ENCODE assay signal across 10 cellular contexts in the genomic region with DNA sequence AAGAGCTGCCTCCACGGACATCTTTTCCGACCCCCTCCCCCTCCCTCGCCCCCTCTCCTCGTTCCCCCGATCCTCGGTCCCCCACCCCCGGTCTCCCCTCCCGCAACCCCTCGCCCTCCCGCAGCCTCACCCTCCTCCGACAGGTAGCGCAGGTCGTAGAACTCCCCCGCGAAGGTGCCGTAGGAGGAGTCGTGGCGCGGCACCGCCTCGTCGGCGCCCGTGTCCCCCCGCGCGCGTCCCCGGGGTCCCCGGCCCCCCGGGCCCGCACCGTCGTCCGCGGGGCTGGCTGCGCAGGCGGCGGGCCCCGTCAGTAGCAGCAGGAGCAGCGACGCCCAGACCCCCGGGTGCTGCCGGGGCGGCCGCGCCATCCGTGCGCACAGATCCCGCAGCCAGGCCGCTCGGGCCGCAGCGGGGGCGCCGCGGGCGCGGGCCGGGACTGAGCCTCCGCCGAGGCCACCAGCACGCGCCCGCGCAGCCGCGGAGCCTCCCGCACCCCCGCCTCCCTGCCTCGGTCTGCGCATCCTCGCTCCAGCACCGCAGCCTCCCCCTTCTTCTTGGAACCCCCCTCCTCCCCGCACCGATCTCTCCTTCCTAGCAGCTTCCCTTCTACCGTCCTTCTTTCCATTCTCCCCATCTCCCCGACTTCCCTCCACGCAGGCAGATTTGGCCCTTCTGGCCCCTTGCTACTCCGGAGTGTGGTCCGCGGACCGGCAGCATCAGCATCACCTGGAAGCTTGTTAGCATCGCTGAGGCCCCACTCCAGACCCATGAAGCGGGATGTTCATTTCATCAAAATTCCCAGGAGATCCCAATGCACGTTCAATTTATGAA. TPM values are rescaled to one million over a fixed set of nuclear protein-coding genes. Genes with fewer than 3 reads are reported as not detected.
DNase-seq lines count a peak whose midpoint lies in the region; ATAC-seq and TF ChIP-seq lines count a peak whose summit lies in the region.
"Had no signal": no experiment of that assay in that cellular context is flagged by ENCODE, and none has a peak within 500 bp of the region (broad histone marks: within the 10 kb centered on the region; RNA-seq: fewer than 3 reads in every experiment).

A gene with protein sequence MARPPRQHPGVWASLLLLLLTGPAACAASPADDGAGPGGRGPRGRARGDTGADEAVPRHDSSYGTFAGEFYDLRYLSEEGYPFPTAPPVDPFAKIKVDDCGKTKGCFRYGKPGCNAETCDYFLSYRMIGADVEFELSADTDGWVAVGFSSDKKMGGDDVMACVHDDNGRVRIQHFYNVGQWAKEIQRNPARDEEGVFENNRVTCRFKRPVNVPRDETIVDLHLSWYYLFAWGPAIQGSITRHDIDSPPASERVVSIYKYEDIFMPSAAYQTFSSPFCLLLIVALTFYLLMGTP (minus strand): TSS at position 479 of the 831 bp plus-strand sequence. CDS start 111 bp downstream, at position 368.

- intact Hi-C loops in adrenal gland (cut with DNase I), result no loop called here
- intact Hi-C loops in colonic mucosa (cut with DNase I), result no loop called here

- no peak for TF ChIP-seq CTCF in adrenal gland (IDR thresholded peaks at IDR 0.05)
- TF ChIP-seq CTCF in colonic mucosa (IDR thresholded peaks at IDR 0.05), result no peak

- WGBS in adrenal gland, 4 donors, result 3 to 9% (median 6%) methylated on average over 25 to 85 of the region's 86 CpGs

- H3K36me3 ChIP-seq in adrenal gland (replicated peaks in 1 of 2), result no peaks in the 10 kb centered on the region
- H3K36me3 ChIP-seq in colonic mucosa, result no peaks in the 10 kb centered on the region
- H3K36me3 ChIP-seq: right lobe of liver had no signal

- H3K4me3 ChIP-seq in adrenal gland (peak within 1 kb of the TSS in 2 of 4 donors; percentile 4 to 57), colonic mucosa (no peak within 1 kb of the TSS)
- H3K4me3 ChIP-seq: right lobe of liver had no signal

- TF ChIP-seq POLR2A in adrenal gland (IDR thresholded peaks at IDR 0.05), result peak in 1 of 2 donors; percentile 18

- H3K27ac ChIP-seq in adrenal gland, result no peak within 1 kb of the TSS
- H3K27ac ChIP-seq in colonic mucosa, result no peak within 1 kb of the TSS
- H3K27ac ChIP-seq: 22Rv1, right lobe of liver had no signal

- DNase-seq in DMS 273 (lab: John Stamatoyannopoulos, UW; ENCODE audit: unreplicated experiment), result peak; percentile 71
- DNase-seq in DMS 273 treated with DMSO at 0.1 percent for 48 hours (lab: John Stamatoyannopoulos, UW), result no peak
- peak; percentile 17 to 75 (median 38) for DNase-seq in adrenal gland
- DNase-seq in inferior parietal cortex (ENCODE audit: extremely low spot score), result peak; percentile 42
- peak; percentile 7 for DNase-seq in stimulated activated naive CD8-positive, alpha-beta T cell treated with anti-CD3 and anti-CD28 coated beads, Interleukin-15, Interleukin-2, amounts not matched to agents 100 U/mL and 50 U/mL, for 24 hours
- DNase-seq in NCI-H2029 treated with DMSO at 0.1 percent for 48 hours (lab: John Stamatoyannopoulos, UW), result no peak
- DNase-seq in colonic mucosa, result no peak
- DNase-seq: right lobe of liver had no signal

- no peak within 1 kb of the TSS for H3K9ac ChIP-seq in colonic mucosa (ENCODE audit: low read depth in 2 of 2, low read length in 2 of 2)

- no peaks in the 10 kb centered on the region for H3K9me3 ChIP-seq in adrenal gland (replicated peaks in 1 of 3)
- no peaks in the 10 kb centered on the region for H3K9me3 ChIP-seq in colonic mucosa
- H3K9me3 ChIP-seq: right lobe of liver had no signal

- H3K27me3 ChIP-seq in adrenal gland, result no peaks in the 10 kb centered on the region
- H3K27me3 ChIP-seq in colonic mucosa, result peaks cover 8% of the 10 kb centered on the region
- H3K27me3 ChIP-seq: right lobe of liver had no signal

- no peak for ATAC-seq in stimulated activated naive CD8-positive, alpha-beta T cell treated with anti-CD3 and anti-CD28 coated beads, Interleukin-15, Interleukin-2, amounts not matched to agents 100 U/mL and 50 U/mL, for 24 hours
- no peak for ATAC-seq in HG02763 (IDR thresholded peaks at IDR 0.05; ENCODE audit: unreplicated experiment)

- no peaks in the 10 kb centered on the region for H3K4me1 ChIP-seq in adrenal gland (replicated peaks in 1 of 2)
- H3K4me1 ChIP-seq in colonic mucosa, result no peaks in the 10 kb centered on the region
- H3K4me1 ChIP-seq: right lobe of liver had no signal

RNA-seq across cellular contexts. Expression of the gene that starts here (rescaled TPM):
- total RNA-seq in adrenal gland (10 to 100 TPM; 12.1 to 24.8 (median 18.9) TPM), colonic mucosa (1 to 10 TPM in 1 of 2 donors, under 1 TPM in 1; 0.12 to 1.8 TPM)
- polyA plus RNA-seq in adrenal gland, result 10 to 100 TPM in 1 of 3 donors, 1 to 10 TPM in 2; 2.9 to 10.9 (median 4.0) TPM
- total RNA-seq: right lobe of liver had no signal

Comparison
In these comparisons a context has a peak if more than half of its experiments do, and no peak if none do; other contexts are left out.
1. RNA of the gene that starts here (total RNA-seq): 12.1 to 24.8 TPM in adrenal gland; 0.12 to 1.8 TPM in colonic mucosa; every median in the first group is over 4 times any median in the second.
2. DNase-seq: peak in DMS 273 (single experiment), adrenal gland (7 of 7), inferior parietal cortex (single experiment) and stimulated activated naive CD8-positive, alpha-beta T cell treated with anti-CD3 and anti-CD28 coated beads, Interleukin-15, Interleukin-2, amounts not matched to agents 100 U/mL and 50 U/mL, for 24 hours (single experiment); none in DMS 273 treated with DMSO at 0.1 percent for 48 hours (single experiment), NCI-H2029 treated with DMSO at 0.1 percent for 48 hours (single experiment) and colonic mucosa (single experiment).